10 cellular contexts compared by ENCODE assay signal in genomic region chr11:64900263-64900678, GRCh38. TPM values are rescaled to one million over a fixed set of nuclear protein-coding genes. Genes with fewer than 3 reads are reported as not detected.
DNase-seq lines count a peak whose midpoint lies in the region; ATAC-seq lines count a peak whose summit lies in the region.
"Had no signal": no experiment of that assay in that cellular context is flagged by ENCODE, and none has a peak within 500 bp of the region (broad histone marks: within the 10 kb centered on the region; RNA-seq: fewer than 3 reads in every experiment).

No MANE protein-coding gene starts in this region.

- no peaks in the 10 kb centered on the region for H3K9me3 ChIP-seq in CD4-positive, CD25-positive, alpha-beta regulatory T cell (ENCODE audit: control insufficient read depth in 2 of 2, low read length in 2 of 2)
- H3K9me3 ChIP-seq: esophagus squamous epithelium had no signal

- peak overlapping the region; percentile 89 for H3K27ac ChIP-seq in CD4-positive, CD25-positive, alpha-beta regulatory T cell (ENCODE audit: insufficient read depth, low read length, poor library complexity, severe bottlenecking)
- H3K27ac ChIP-seq: esophagus squamous epithelium had no signal

- no peaks in the 10 kb centered on the region for H3K9me3 Mint-ChIP-seq in CD4-positive, CD25-positive, alpha-beta regulatory T cell
- H3K9me3 Mint-ChIP-seq in natural killer cell treated with Interleukin-12 subunit alpha and Interleukin-12 subunit beta and Interleukin-15 and Interleukin-18, amount 100 ng/mL, for 72 hours, result no peaks in the 10 kb centered on the region

- no peaks in the 10 kb centered on the region for H3K27me3 ChIP-seq in CD4-positive, CD25-positive, alpha-beta regulatory T cell (ENCODE audit: control insufficient read depth, insufficient read depth, low read length)
- H3K27me3 ChIP-seq: esophagus squamous epithelium had no signal

- no peaks in the 10 kb centered on the region for H3K27me3 Mint-ChIP-seq in CD4-positive, CD25-positive, alpha-beta regulatory T cell
- no peaks in the 10 kb centered on the region for H3K27me3 Mint-ChIP-seq in natural killer cell treated with Interleukin-12 subunit alpha and Interleukin-12 subunit beta and Interleukin-15 and Interleukin-18, amount 100 ng/mL, for 72 hours

- peak; percentile 73 to 81 (median 74) for DNase-seq in CD4-positive, CD25-positive, alpha-beta regulatory T cell
- peak in 4 of 5 experiments; percentile 57 to 73 (median 64) for DNase-seq in T-helper 2 cell
- peak; percentile 54 for DNase-seq in activated gamma-delta T cell treated with anti-CD3 and anti-CD28 coated beads, Interleukin-2, amount 50 U/mL, for 16 hours (ENCODE audit: low read depth)
- DNase-seq in natural killer cell treated with Interleukin-12 subunit alpha and Interleukin-12 subunit beta and Interleukin-15 and Interleukin-18, amount 100 ng/mL, for 72 hours (ENCODE audit: low spot score), result no peak
- DNase-seq in inferior parietal cortex (ENCODE audit: extremely low spot score), result no peak
- no peak for DNase-seq in NCI-H1417 treated with DMSO at 0.1 percent for 48 hours (lab: John Stamatoyannopoulos, UW)
- DNase-seq: esophagus squamous epithelium had no signal

- H3K4me1 ChIP-seq in CD4-positive, CD25-positive, alpha-beta regulatory T cell (ENCODE audit: control insufficient read depth, insufficient read depth, low read length, poor library complexity, severe bottlenecking), result peaks cover 17% of the 10 kb centered on the region

- peaks cover 0 to 28% (median 16%) of the 10 kb centered on the region in 4 donors for H3K4me1 Mint-ChIP-seq in CD4-positive, CD25-positive, alpha-beta regulatory T cell
- peaks cover 3 to 5% of the 10 kb centered on the region in 2 donors for H3K4me1 Mint-ChIP-seq in natural killer cell treated with Interleukin-12 subunit alpha and Interleukin-12 subunit beta and Interleukin-15 and Interleukin-18, amount 100 ng/mL, for 72 hours (ENCODE audit: low read depth in 2 of 2)

- H3K36me3 ChIP-seq in CD4-positive, CD25-positive, alpha-beta regulatory T cell (ENCODE audit: control insufficient read depth, insufficient read depth, low read length), result peaks cover 33% of the 10 kb centered on the region

- peak; percentile 100 for ATAC-seq in CD4-positive, CD25-positive, alpha-beta regulatory T cell (ENCODE audit: low read depth in 2 of 2)
- ATAC-seq in natural killer cell treated with Interleukin-12 subunit alpha and Interleukin-12 subunit beta and Interleukin-15 and Interleukin-18, amount 100 ng/mL, for 72 hours, result peak in 1 of 2 donors; percentile 72
- ATAC-seq in HG03442 (IDR thresholded peaks at IDR 0.05; ENCODE audit: unreplicated experiment) (no peak), GM18861 (IDR thresholded peaks at IDR 0.05; ENCODE audit: unreplicated experiment) (no peak)

- H3K4me3 Mint-ChIP-seq in CD4-positive, CD25-positive, alpha-beta regulatory T cell, result peak overlapping the region; percentile 31 to 60 (median 55)
- no peak overlapping the region for H3K4me3 Mint-ChIP-seq in natural killer cell treated with Interleukin-12 subunit alpha and Interleukin-12 subunit beta and Interleukin-15 and Interleukin-18, amount 100 ng/mL, for 72 hours

- H3K27ac Mint-ChIP-seq in CD4-positive, CD25-positive, alpha-beta regulatory T cell, result peak overlapping the region; percentile 88 to 91 (median 91)
- peak overlapping the region; percentile 13 to 51 for H3K27ac Mint-ChIP-seq in natural killer cell treated with Interleukin-12 subunit alpha and Interleukin-12 subunit beta and Interleukin-15 and Interleukin-18, amount 100 ng/mL, for 72 hours

- H3K36me3 Mint-ChIP-seq in CD4-positive, CD25-positive, alpha-beta regulatory T cell, result peaks cover 14% of the 10 kb centered on the region
- no peaks in the 10 kb centered on the region for H3K36me3 Mint-ChIP-seq in natural killer cell treated with Interleukin-12 subunit alpha and Interleukin-12 subunit beta and Interleukin-15 and Interleukin-18, amount 100 ng/mL, for 72 hours

- H3K4me3 ChIP-seq in CD4-positive, CD25-positive, alpha-beta regulatory T cell (ENCODE audit: low read depth, low read length), result peak overlapping the region; percentile 32
- H3K4me3 ChIP-seq: esophagus squamous epithelium had no signal

RNA-seq across cellular contexts. Expression of gene ATG2A, which starts 16.7 kb away (rescaled TPM):
- total RNA-seq in CD4-positive, CD25-positive, alpha-beta regulatory T cell, result 234 TPM
- 1 to 10 TPM; 5.8 to 8.0 (median 6.4) TPM for polyA plus RNA-seq in CD4-positive, CD25-positive, alpha-beta regulatory T cell
- total RNA-seq in natural killer cell treated with Interleukin-12 subunit alpha and Interleukin-12 subunit beta and Interleukin-15 and Interleukin-18, amount 100 ng/mL, for 72 hours, result 10 to 100 TPM; 24.1 to 31.9 TPM

RNA-seq across cellular contexts. Expression of gene EHD1, which starts 21.9 kb away (rescaled TPM):
- 201 TPM for total RNA-seq in CD4-positive, CD25-positive, alpha-beta regulatory T cell
- 100 to 1,000 TPM; 180 to 223 (median 183) TPM for polyA plus RNA-seq in CD4-positive, CD25-positive, alpha-beta regulatory T cell
- total RNA-seq in natural killer cell treated with Interleukin-12 subunit alpha and Interleukin-12 subunit beta and Interleukin-15 and Interleukin-18, amount 100 ng/mL, for 72 hours, result 100 to 1,000 TPM; 202 to 235 TPM

RNA-seq across cellular contexts. Expression of gene PPP2R5B, which starts 24.2 kb away (rescaled TPM):
- 34.5 TPM for total RNA-seq in CD4-positive, CD25-positive, alpha-beta regulatory T cell
- 1 to 10 TPM; 3.6 to 4.9 (median 3.8) TPM for polyA plus RNA-seq in CD4-positive, CD25-positive, alpha-beta regulatory T cell
- 10 to 100 TPM; 32.6 to 35.6 TPM for total RNA-seq in natural killer cell treated with Interleukin-12 subunit alpha and Interleukin-12 subunit beta and Interleukin-15 and Interleukin-18, amount 100 ng/mL, for 72 hours

RNA-seq across cellular contexts. Expression of gene GPHA2, which starts 35.4 kb away (rescaled TPM):
- not detected for total RNA-seq in CD4-positive, CD25-positive, alpha-beta regulatory T cell
- not detected for polyA plus RNA-seq in CD4-positive, CD25-positive, alpha-beta regulatory T cell
- total RNA-seq in natural killer cell treated with Interleukin-12 subunit alpha and Interleukin-12 subunit beta and Interleukin-15 and Interleukin-18, amount 100 ng/mL, for 72 hours, result not detected
- total RNA-seq: esophagus squamous epithelium had no signal
- polyA plus RNA-seq: AG04450 had no signal

RNA-seq across cellular contexts. Expression of gene CDC42BPG, which starts 55.8 kb away (rescaled TPM):
- total RNA-seq in CD4-positive, CD25-positive, alpha-beta regulatory T cell, result 11.6 TPM
- polyA plus RNA-seq in CD4-positive, CD25-positive, alpha-beta regulatory T cell, result under 1 TPM in 2 of 4 donors, not detected in 2; 0.11 to 0.13 TPM
- total RNA-seq in natural killer cell treated with Interleukin-12 subunit alpha and Interleukin-12 subunit beta and Interleukin-15 and Interleukin-18, amount 100 ng/mL, for 72 hours, result 1 to 10 TPM in 1 of 2 donors, under 1 TPM in 1; 0.59 to 1.9 TPM

Comparison
In these comparisons a context has a peak if more than half of its experiments do, and no peak if none do; other contexts are left out.
1. ATAC-seq: peak in CD4-positive, CD25-positive, alpha-beta regulatory T cell (2 of 2); none in HG03442 (single experiment) and GM18861 (single experiment).
2. DNase-seq: peak in CD4-positive, CD25-positive, alpha-beta regulatory T cell (3 of 3), T-helper 2 cell (4 of 5) and activated gamma-delta T cell treated with anti-CD3 and anti-CD28 coated beads, Interleukin-2, amount 50 U/mL, for 16 hours (single experiment); none in natural killer cell treated with Interleukin-12 subunit alpha and Interleukin-12 subunit beta and Interleukin-15 and Interleukin-18, amount 100 ng/mL, for 72 hours (single experiment), inferior parietal cortex (single experiment) and NCI-H1417 treated with DMSO at 0.1 percent for 48 hours (single experiment).